8 cellular contexts compared by ENCODE assay signal in the genomic region with DNA sequence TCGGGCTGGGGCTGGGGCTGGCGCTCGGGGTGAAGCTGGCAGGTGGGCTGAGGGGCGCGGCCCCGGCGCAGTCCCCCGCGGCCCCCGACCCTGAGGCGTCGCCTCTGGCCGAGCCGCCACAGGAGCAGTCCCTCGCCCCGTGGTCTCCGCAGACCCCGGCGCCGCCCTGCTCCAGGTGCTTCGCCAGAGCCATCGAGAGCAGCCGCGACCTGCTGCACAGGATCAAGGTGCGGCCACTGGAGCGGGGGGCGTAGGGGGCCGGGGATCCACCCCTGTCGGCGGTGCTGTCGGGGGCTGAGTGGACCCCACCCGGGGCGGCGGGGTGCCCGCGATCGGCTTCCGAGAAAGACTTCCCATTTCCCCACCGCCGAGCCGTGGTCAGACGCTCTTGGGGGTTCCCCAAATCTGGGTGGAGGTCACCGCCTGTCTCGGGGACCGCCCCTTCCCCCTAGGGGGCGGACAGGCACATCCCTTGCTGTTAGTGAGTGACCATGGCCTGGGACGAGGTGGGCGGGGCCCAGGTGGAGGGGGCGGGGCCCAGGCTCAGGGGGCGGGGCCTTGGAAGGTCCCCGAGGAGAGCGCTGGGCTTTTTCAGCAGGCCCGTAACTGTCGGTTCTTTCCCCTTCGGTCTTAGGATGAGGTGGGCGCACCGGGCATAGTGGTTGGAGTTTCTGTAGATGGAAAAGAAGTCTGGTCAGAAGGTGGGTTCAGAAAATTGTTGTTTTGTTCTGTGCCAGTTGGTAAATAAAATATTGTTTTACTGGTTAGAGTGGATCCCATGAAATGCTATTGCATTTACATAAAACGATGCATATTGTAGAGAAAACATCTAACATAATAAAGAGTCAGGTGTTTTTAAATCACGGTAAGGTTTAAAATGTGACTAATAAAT. TPM values are rescaled to one million over a fixed set of nuclear protein-coding genes. Genes with fewer than 3 reads are reported as not detected.
DNase-seq lines count a peak whose midpoint lies in the region; ATAC-seq and TF ChIP-seq lines count a peak whose summit lies in the region.

No MANE protein-coding gene starts in this region.

- no peaks in the 10 kb centered on the region for H3K4me1 ChIP-seq in HUES64 (ENCODE audit: insufficient read depth, low read length)
- peaks cover 4% of the 10 kb centered on the region for H3K4me1 ChIP-seq in RWPE2 (ENCODE audit: insufficient read depth, poor library complexity, severe bottlenecking)
- peaks cover 5 to 15% (median 11%) of the 10 kb centered on the region in 4 donors for H3K4me1 ChIP-seq in stomach

- H3K9me3 ChIP-seq in HUES64 (ENCODE audit: insufficient read depth, low read depth, low read length) (no peaks in the 10 kb centered on the region), RWPE2 (ENCODE audit: severe bottlenecking) (no peaks in the 10 kb centered on the region), neural cell (ENCODE audit: low read length) (no peaks in the 10 kb centered on the region), stomach (peaks cover 0 to 12% (median 6%) of the 10 kb centered on the region in 4 donors)

- peak overlapping the region; percentile 78 for H3K4me2 ChIP-seq in neural cell (ENCODE audit: low read length)

- no peak overlapping the region; the same call in 1 of the 2 replicates for H3K27ac ChIP-seq in HUES64 (ENCODE audit: low read depth, low read length)
- peak overlapping the region; percentile 45 for H3K27ac ChIP-seq in RWPE2 (ENCODE audit: poor library complexity, severe bottlenecking)
- peak overlapping the region; percentile 20 for H3K27ac ChIP-seq in neural cell (ENCODE audit: low read length)
- peak overlapping the region; percentile 92 to 99 (median 96) for H3K27ac ChIP-seq in stomach

- WGBS in HUES64 = 2% methylated on average over 59 of the region's 59 CpGs
- WGBS in stomach, 5 donors = 1 to 3% (median 1%) methylated on average over 13 to 59 of the region's 59 CpGs

- no peaks in the 10 kb centered on the region for H4K20me1 ChIP-seq in neural cell (ENCODE audit: insufficient read depth)

- H3K36me3 ChIP-seq in HUES64 (ENCODE audit: insufficient read depth, low read length) (peaks cover 6% of the 10 kb centered on the region; the same call in 1 of the 2 replicates), RWPE2 (ENCODE audit: low read depth) (peaks cover 11% of the 10 kb centered on the region), neural cell (ENCODE audit: insufficient read depth, low read length) (no peaks in the 10 kb centered on the region), stomach (peaks cover under 1 to 21% (median 18%) of the 10 kb centered on the region in 4 donors)

- H2AFZ ChIP-seq in neural cell (ENCODE audit: low read depth, low read length) = peak overlapping the region; percentile 33

- TF ChIP-seq CTCF in RWPE2 (IDR thresholded peaks at IDR 0.05; ENCODE audit: poor library complexity, severe bottlenecking) (peak; percentile 56), foreskin fibroblast (IDR thresholded peaks at IDR 0.05; ENCODE audit: low read depth, low read length) (no peak), neural cell (IDR thresholded peaks at IDR 0.05; ENCODE audit: poor library complexity, severe bottlenecking) (peak; percentile 18), stomach (IDR thresholded peaks at IDR 0.05) (no peak)

- intact Hi-C loops in stomach (cut with DNase I; ENCODE audit: low total_unique reads) = no loop called here

- ATAC-seq in GM21515 (IDR thresholded peaks at IDR 0.05; ENCODE audit: unreplicated experiment) = peak; percentile 85
- ATAC-seq in RWPE2 (ENCODE audit: low read depth) = peak; percentile 89

- H3K4me3 ChIP-seq in HUES64 (ENCODE audit: low read length) (peak overlapping the region; percentile 71), RWPE2 (ENCODE audit: severe bottlenecking) (peak overlapping the region; percentile 88), foreskin fibroblast (ENCODE audit: low read depth in 1 of 2, low read length in 2 of 2) (peak overlapping the region; percentile 75 to 91), neural cell (ENCODE audit: low read length) (peak overlapping the region; percentile 98), stomach (peak overlapping the region; percentile 88 to 100 (median 94))

- H3K27me3 ChIP-seq in HUES64 (ENCODE audit: insufficient read depth, low read length) (no peaks in the 10 kb centered on the region), RWPE2 (ENCODE audit: insufficient read depth, poor library complexity, severe bottlenecking) (no peaks in the 10 kb centered on the region), neural cell (ENCODE audit: insufficient read depth, low read depth, low read length) (no peaks in the 10 kb centered on the region), stomach (no peaks in the 10 kb centered on the region)

- H3K79me2 ChIP-seq in neural cell (replicated peaks; ENCODE audit: insufficient read depth, low read length) = no peaks in the 10 kb centered on the region

- H3F3A ChIP-seq in neural cell (ENCODE audit: insufficient read depth, low read length, poor library complexity, severe bottlenecking) = no peaks in the 10 kb centered on the region

- DNase-seq in DMS 273 (lab: John Stamatoyannopoulos, UW; ENCODE audit: unreplicated experiment) (peak; percentile 72), RWPE2 (ENCODE audit: low spot score) (peak; percentile 92), activated gamma-delta T cell (lab: John Stamatoyannopoulos, UW) (peak; percentile 54), foreskin fibroblast (peak; percentile 58 to 87), stomach (peak; percentile 95)

- no peak for TF ChIP-seq POLR2A in stomach (IDR thresholded peaks at IDR 0.05)

- TF ChIP-seq RAD21 in neural cell (conservative IDR thresholded peaks at IDR 0.05) = peak; percentile 38

- no peaks in the 10 kb centered on the region for H3K9me2 ChIP-seq in neural cell (ENCODE audit: insufficient read depth, low read length)

- no peak overlapping the region for H3K9ac ChIP-seq in HUES64 (ENCODE audit: low read depth, low read length)
- H3K9ac ChIP-seq in neural cell (ENCODE audit: low read length) = peak overlapping the region; percentile 76

- TF ChIP-seq EP300 in neural cell (conservative IDR thresholded peaks at IDR 0.05; ENCODE audit: poor library complexity, severe bottlenecking) (no peak), stomach (IDR thresholded peaks at IDR 0.05) (no peak)

TF ChIP-seq in neural cell, 6 proteins besides CTCF, POLR2A, EP300 and RAD21:
- TF ChIP-seq TAF1 (IDR thresholded peaks at IDR 0.05; ENCODE audit: low read depth) (no peak), POLR2AphosphoS5 (IDR thresholded peaks at IDR 0.05) (no peak), MXI1 (conservative IDR thresholded peaks at IDR 0.05; ENCODE audit: poor library complexity, severe bottlenecking) (peak; percentile 78), SMC3 (conservative IDR thresholded peaks at IDR 0.05; ENCODE audit: poor library complexity) (no peak), EZH2 (IDR thresholded peaks at IDR 0.05; ENCODE audit: borderline replicate concordance, insufficient read depth, low read length, poor library complexity, severe bottlenecking) (no peak)
- TF ChIP-seq, protein P1, sequence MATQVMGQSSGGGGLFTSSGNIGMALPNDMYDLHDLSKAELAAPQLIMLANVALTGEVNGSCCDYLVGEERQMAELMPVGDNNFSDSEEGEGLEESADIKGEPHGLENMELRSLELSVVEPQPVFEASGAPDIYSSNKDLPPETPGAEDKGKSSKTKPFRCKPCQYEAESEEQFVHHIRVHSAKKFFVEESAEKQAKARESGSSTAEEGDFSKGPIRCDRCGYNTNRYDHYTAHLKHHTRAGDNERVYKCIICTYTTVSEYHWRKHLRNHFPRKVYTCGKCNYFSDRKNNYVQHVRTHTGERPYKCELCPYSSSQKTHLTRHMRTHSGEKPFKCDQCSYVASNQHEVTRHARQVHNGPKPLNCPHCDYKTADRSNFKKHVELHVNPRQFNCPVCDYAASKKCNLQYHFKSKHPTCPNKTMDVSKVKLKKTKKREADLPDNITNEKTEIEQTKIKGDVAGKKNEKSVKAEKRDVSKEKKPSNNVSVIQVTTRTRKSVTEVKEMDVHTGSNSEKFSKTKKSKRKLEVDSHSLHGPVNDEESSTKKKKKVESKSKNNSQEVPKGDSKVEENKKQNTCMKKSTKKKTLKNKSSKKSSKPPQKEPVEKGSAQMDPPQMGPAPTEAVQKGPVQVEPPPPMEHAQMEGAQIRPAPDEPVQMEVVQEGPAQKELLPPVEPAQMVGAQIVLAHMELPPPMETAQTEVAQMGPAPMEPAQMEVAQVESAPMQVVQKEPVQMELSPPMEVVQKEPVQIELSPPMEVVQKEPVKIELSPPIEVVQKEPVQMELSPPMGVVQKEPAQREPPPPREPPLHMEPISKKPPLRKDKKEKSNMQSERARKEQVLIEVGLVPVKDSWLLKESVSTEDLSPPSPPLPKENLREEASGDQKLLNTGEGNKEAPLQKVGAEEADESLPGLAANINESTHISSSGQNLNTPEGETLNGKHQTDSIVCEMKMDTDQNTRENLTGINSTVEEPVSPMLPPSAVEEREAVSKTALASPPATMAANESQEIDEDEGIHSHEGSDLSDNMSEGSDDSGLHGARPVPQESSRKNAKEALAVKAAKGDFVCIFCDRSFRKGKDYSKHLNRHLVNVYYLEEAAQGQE (IDR thresholded peaks at IDR 0.05; ENCODE audit: borderline replicate concordance) = no peak

RNA-seq across cellular contexts. Expression of a gene that starts 0.6 kb away (rescaled TPM):
- 6.9 TPM for polyA plus RNA-seq in HUES64 (2013, experiment 1 of 2)
- 8.7 TPM for polyA plus RNA-seq in HUES64 (2013, experiment 2 of 2)
- polyA plus RNA-seq in neural cell = 18.1 and 24.3 TPM in 2 replicates
- 17.8 and 18.0 TPM in 2 replicates for polyA minus RNA-seq in neural cell
- total RNA-seq in stomach = 10 to 100 TPM in 3 of 5 donors, 1 to 10 TPM in 2; 1.2 to 30.8 (median 14.8) TPM
- polyA plus RNA-seq in stomach = 10 to 100 TPM in 1 of 3 donors, 1 to 10 TPM in 2; 8.2 to 13.0 (median 9.3) TPM

RNA-seq across cellular contexts. Expression of a gene that starts 35.0 kb away (rescaled TPM):
- 152 TPM for polyA plus RNA-seq in HUES64 (2013, experiment 1 of 2)
- 151 TPM for polyA plus RNA-seq in HUES64 (2013, experiment 2 of 2)
- 58.2 and 70.0 TPM in 2 replicates for polyA plus RNA-seq in neural cell
- 20.2 and 20.7 TPM in 2 replicates for polyA minus RNA-seq in neural cell
- total RNA-seq in stomach = 10 to 100 TPM in 4 of 5 donors, 1 to 10 TPM in 1; 8.4 to 69.8 (median 33.0) TPM
- polyA plus RNA-seq in stomach = 100 to 1,000 TPM; 211 to 432 (median 244) TPM

Comparison
In these comparisons a context has a peak if more than half of its experiments do, and no peak if none do; other contexts are left out.
1. CTCF ChIP-seq: peak in RWPE2 (single experiment) and neural cell (single experiment); none in foreskin fibroblast (single experiment) and stomach (0 of 7).
2. Peak in every context shown above with its lines, with median percentiles within 50 percentile points of each other: DNase-seq and H3K4me3 ChIP-seq.